Comparison of ENCODE assay signal across 10 cellular contexts in genomic region chr2:201223089-201224073, GRCh38. TPM values are rescaled to one million over a fixed set of nuclear protein-coding genes. Genes with fewer than 3 reads are reported as not detected.
DNase-seq lines count a peak whose midpoint lies in the region; ATAC-seq and TF ChIP-seq lines count a peak whose summit lies in the region.
"Had no signal": no experiment of that assay in that cellular context is flagged by ENCODE, and none has a peak within 500 bp of the region (broad histone marks: within the 10 kb centered on the region; RNA-seq: fewer than 3 reads in every experiment).

No MANE protein-coding gene starts in this region.

- H3K27me3 ChIP-seq in DND-41 (ENCODE audit: insufficient read depth, low read length, poor library complexity), result no peaks in the 10 kb centered on the region

- ATAC-seq in DND-41 (ENCODE audit: insufficient read depth, low read depth) (peak; percentile 40), GM19351 (IDR thresholded peaks at IDR 0.05; ENCODE audit: unreplicated experiment) (peak; percentile 97), HG03064 (IDR thresholded peaks at IDR 0.05; ENCODE audit: low read depth, unreplicated experiment) (peak; percentile 95)
- peak; percentile 53 for ATAC-seq in activated T-helper 17 cell treated with anti-CD3 and anti-CD28 coated beads, Interleukin-2, amount 50 U/mL, for 72 hours (replicated peaks)

- H3K4me1 Mint-ChIP-seq in activated T-helper 17 cell treated with anti-CD3 and anti-CD28 coated beads, Interleukin-2, amount 50 U/mL, for 72 hours, result peaks cover 16% of the 10 kb centered on the region

- DNase-seq in DND-41, result no peak
- no peak for DNase-seq in NAMALWA (ENCODE audit: low spot score)
- DNase-seq in mesenteric fat pad (ENCODE audit: low spot score), result no peak
- DNase-seq in activated CD4-positive, CD25-positive, alpha-beta regulatory T cell (lab: John Stamatoyannopoulos, UW), result no peak
- no peak for DNase-seq in cerebellum (ENCODE audit: low spot score)
- DNase-seq: activated CD4-positive, alpha-beta T cell treated with anti-CD3 and anti-CD28 coated beads, Interleukin-2, amount 50 U/mL, for 1 hour; effector CD8-positive, alpha-beta T cell had no signal

- no peaks in the 10 kb centered on the region for H3K9me3 Mint-ChIP-seq in activated T-helper 17 cell treated with anti-CD3 and anti-CD28 coated beads, Interleukin-2, amount 50 U/mL, for 72 hours

- peak overlapping the region; percentile 49 for H3K4me3 Mint-ChIP-seq in activated T-helper 17 cell treated with anti-CD3 and anti-CD28 coated beads, Interleukin-2, amount 50 U/mL, for 72 hours

- no peak overlapping the region for H3K4me2 ChIP-seq in DND-41 (ENCODE audit: insufficient read depth, low read length)

- H3K36me3 ChIP-seq in DND-41 (ENCODE audit: insufficient read depth, low read length), result peaks cover 4% of the 10 kb centered on the region

- no peak overlapping the region for H3K4me3 ChIP-seq in DND-41 (ENCODE audit: low read depth in 1 of 2, low read length in 2 of 2)

- TF ChIP-seq CTCF in DND-41 (IDR thresholded peaks at IDR 0.05; ENCODE audit: borderline replicate concordance, extremely low read depth, low read length, poor library complexity, severe bottlenecking), result no peak

- no peaks in the 10 kb centered on the region for H3K27me3 Mint-ChIP-seq in activated T-helper 17 cell treated with anti-CD3 and anti-CD28 coated beads, Interleukin-2, amount 50 U/mL, for 72 hours

- H3K36me3 Mint-ChIP-seq in activated T-helper 17 cell treated with anti-CD3 and anti-CD28 coated beads, Interleukin-2, amount 50 U/mL, for 72 hours (ENCODE audit: low read depth), result peaks cover 12% of the 10 kb centered on the region

- H3K9me3 ChIP-seq in DND-41 (ENCODE audit: insufficient read depth, low read length, severe bottlenecking), result no peaks in the 10 kb centered on the region

- H3K79me2 ChIP-seq in DND-41 (ENCODE audit: insufficient read depth, low read length), result no peaks in the 10 kb centered on the region

- peaks cover 22% of the 10 kb centered on the region for H3K4me1 ChIP-seq in DND-41 (ENCODE audit: insufficient read depth, low read length)

- H3K9ac ChIP-seq in DND-41 (ENCODE audit: low read depth, low read length), result no peak overlapping the region

- H3K27ac ChIP-seq in DND-41 (ENCODE audit: low read length), result no peak overlapping the region

- H2AFZ ChIP-seq in DND-41 (ENCODE audit: low read depth, low read length), result no peak overlapping the region

- H4K20me1 ChIP-seq in DND-41 (ENCODE audit: insufficient read depth, low read length), result no peaks in the 10 kb centered on the region

- H3K27ac Mint-ChIP-seq in activated T-helper 17 cell treated with anti-CD3 and anti-CD28 coated beads, Interleukin-2, amount 50 U/mL, for 72 hours, result peak overlapping the region; percentile 79

RNA-seq across cellular contexts. Expression of gene CASP8, which starts 37.0 kb away (rescaled TPM):
- 100 to 1,000 TPM; 119 to 128 TPM for total RNA-seq in activated T-helper 17 cell treated with anti-CD3 and anti-CD28 coated beads, Interleukin-2, amount 50 U/mL, for 72 hours
- total RNA-seq in mesenteric fat pad (25.2 TPM), cerebellum (2.7 TPM)

RNA-seq across cellular contexts. Expression of gene CASP10, which starts 40.4 kb away (rescaled TPM):
- total RNA-seq in activated T-helper 17 cell treated with anti-CD3 and anti-CD28 coated beads, Interleukin-2, amount 50 U/mL, for 72 hours, result 10 to 100 TPM; 10.8 to 22.7 TPM
- total RNA-seq in mesenteric fat pad (10.7 TPM), cerebellum (3.7 TPM)

Comparison
In these comparisons a context has a peak if more than half of its experiments do, and no peak if none do; other contexts are left out.
1. ATAC-seq: peak in every context shown above with its lines; median percentile 97 in GM19351; 95 in HG03064; 53 in activated T-helper 17 cell treated with anti-CD3 and anti-CD28 coated beads, Interleukin-2, amount 50 U/mL, for 72 hours; 40 in DND-41.